ENCODE assay signal across 34 cellular contexts in the genomic region with DNA sequence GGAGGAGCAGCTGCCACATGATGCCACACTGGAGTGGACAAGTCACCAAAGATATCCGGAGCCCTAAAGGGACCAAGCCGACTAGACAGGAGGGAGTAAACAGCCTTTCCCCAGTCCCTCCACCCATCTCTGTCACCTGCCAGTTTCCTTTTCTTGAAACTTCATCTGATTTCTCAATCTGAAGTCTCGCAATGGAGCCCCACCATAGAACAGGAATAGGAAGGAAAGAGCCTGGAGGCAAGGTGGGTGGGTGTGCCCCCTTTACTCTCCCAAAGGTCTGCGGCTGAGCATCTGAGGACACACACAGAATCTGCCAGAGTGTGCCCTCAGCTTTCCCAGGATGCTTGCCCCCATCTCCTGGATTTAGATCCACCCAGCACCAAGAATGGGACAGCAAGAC. TPM values are rescaled to one million over a fixed set of nuclear protein-coding genes. Genes with fewer than 3 reads are reported as not detected.
"Had no signal": no experiment of that assay in that cellular context is flagged by ENCODE, and none has a peak within 500 bp of the region (broad histone marks: within the 10 kb centered on the region; RNA-seq: fewer than 3 reads in every experiment).

A gene (minus strand): TSS at position 101 of the 400 bp plus-strand sequence. CDS start 82 bp downstream, at position 19.

- H3K4me3 ChIP-seq: ascending aorta, breast epithelium, cardiac muscle cell, esophagus squamous epithelium, gastroesophageal sphincter had no signal

- DNase-seq: activated B cell treated with CpG ODN at 0.5 μM for 24 hours; activated CD4-positive, alpha-beta memory T cell treated with anti-CD3 and anti-CD28 coated beads for 36 hours; activated CD4-positive, alpha-beta T cell treated with anti-CD3 and anti-CD28 coated beads for 36 hours; activated CD4-positive, alpha-beta T cell treated with anti-CD3 and anti-CD28 coated beads, Interleukin-2, amount 10 ng/mL, durations not matched to agents 24 days and 14 days; activated CD8-positive, alpha-beta memory T cell treated with anti-CD3 and anti-CD28 coated beads, Interleukin-2, amount 10 ng/mL, durations not matched to agents 7 days and 5 days; activated CD8-positive, alpha-beta memory T cell treated with anti-CD3 and anti-CD28 coated beads, Interleukin-2, amount 50 U/mL, for 4 hours; activated CD8-positive, alpha-beta T cell treated with anti-CD3 and anti-CD28 coated beads, Interleukin-2, amount 10 ng/mL, durations not matched to agents 7 days and 5 days; activated effector memory CD4-positive, alpha-beta T cell treated with anti-CD3 and anti-CD28 coated beads, Interleukin-2, amount 50 U/mL, for 16 hours; activated naive CD4-positive, alpha-beta T cell treated with anti-CD3 and anti-CD28 coated beads for 36 hours; activated naive CD8-positive, alpha-beta T cell treated with anti-CD3 and anti-CD28 coated beads for 36 hours; activated naive CD8-positive, alpha-beta T cell treated with anti-CD3 and anti-CD28 coated beads, Interleukin-2, amount 50 U/mL, for 24 hours; activated T-cell treated with anti-CD3 and anti-CD28 coated beads, Interleukin-2, amount 50 U/mL, for 1 hour; activated T-cell treated with anti-CD3 and anti-CD28 coated beads, Interleukin-2, amount 50 U/mL, for 48 hours; effector CD8-positive, alpha-beta T cell; esophagus squamous epithelium; foreskin melanocyte; T-helper 1 cell; T-helper 17 cell; T1000; WERI-Rb-1 had no signal

- H3K9me3 ChIP-seq: ascending aorta, breast epithelium, esophagus squamous epithelium, gastroesophageal sphincter had no signal

- H3K27me3 ChIP-seq: ascending aorta, breast epithelium, cardiac muscle cell, esophagus squamous epithelium, gastroesophageal sphincter had no signal

- H3K36me3 ChIP-seq: ascending aorta, breast epithelium, cardiac muscle cell, esophagus squamous epithelium, gastroesophageal sphincter, WERI-Rb-1 had no signal

- H3K27ac ChIP-seq: ascending aorta, breast epithelium, cardiac muscle cell, epithelial cell of prostate, esophagus squamous epithelium, gastroesophageal sphincter, WERI-Rb-1 had no signal

- ATAC-seq: activated CD4-positive, alpha-beta T cell treated with anti-CD3 and anti-CD28 coated beads for 36 hours; activated CD4-positive, CD25-positive, alpha-beta regulatory T cell treated with anti-CD3 and anti-CD28 coated beads, Interleukin-2, amount 50 U/mL, for 24 hours; activated CD8-positive, alpha-beta memory T cell treated with anti-CD3 and anti-CD28 coated beads, Interleukin-2, amount 10 ng/mL, durations not matched to agents 7 days and 5 days; activated CD8-positive, alpha-beta T cell treated with anti-CD3 and anti-CD28 coated beads, Interleukin-2, amount 10 ng/mL, durations not matched to agents 7 days and 5 days; activated naive CD8-positive, alpha-beta T cell treated with anti-CD3 and anti-CD28 coated beads, Interleukin-2, amount 50 U/mL, for 24 hours; gastroesophageal sphincter; T-helper 17 cell had no signal

- H3K4me1 ChIP-seq: ascending aorta, breast epithelium, esophagus squamous epithelium, gastroesophageal sphincter had no signal

RNA-seq across cellular contexts. Expression of the gene that starts here (rescaled TPM):
- total RNA-seq: activated B cell treated with CpG ODN at 0.5 μM for 24 hours; activated CD4-positive, alpha-beta memory T cell treated with anti-CD3 and anti-CD28 coated beads for 36 hours; activated CD4-positive, alpha-beta T cell treated with anti-CD3 and anti-CD28 coated beads for 36 hours; activated CD4-positive, alpha-beta T cell treated with anti-CD3 and anti-CD28 coated beads, Interleukin-2, amount 10 ng/mL, durations not matched to agents 24 days and 14 days; activated CD8-positive, alpha-beta memory T cell treated with anti-CD3 and anti-CD28 coated beads for 36 hours; activated CD8-positive, alpha-beta T cell treated with anti-CD3 and anti-CD28 coated beads, Interleukin-2, amount 10 ng/mL, durations not matched to agents 7 days and 5 days; activated naive CD4-positive, alpha-beta T cell treated with anti-CD3 and anti-CD28 coated beads for 36 hours; activated naive CD8-positive, alpha-beta T cell treated with anti-CD3 and anti-CD28 coated beads for 36 hours; activated T-helper 1 cell treated with anti-CD3 and anti-CD28 coated beads, Interleukin-12 subunit alpha, Interleukin-12 subunit beta, Interleukin-2, Interleukin-4 antibody, amounts not matched to agents 30 ng/mL and 10 ng/mL and 1 ng/mL, durations not matched to agents 14 hours and 24 hours and 36 hours; activated T-helper 2 cell treated with anti-CD3 and anti-CD28 coated beads, Interferon-gamma antibody, Interleukin-2, Interleukin-4, amounts not matched to agents 10 μg/mL and 5 μg/mL and 100 μg/mL, durations not matched to agents 14 hours and 24 hours and 36 hours; ascending aorta; cardiac muscle cell; dermis microvascular lymphatic vessel endothelial cell; endothelial cell of umbilical vein; fibroblast of lung; fibroblast of villous mesenchyme; glomerular endothelial cell had no signal
- polyA plus RNA-seq: cardiac muscle cell, endothelial cell of umbilical vein, fibroblast of lung had no signal
